Comparison of ENCODE assay signal across 1 cellular context in the genomic region with DNA sequence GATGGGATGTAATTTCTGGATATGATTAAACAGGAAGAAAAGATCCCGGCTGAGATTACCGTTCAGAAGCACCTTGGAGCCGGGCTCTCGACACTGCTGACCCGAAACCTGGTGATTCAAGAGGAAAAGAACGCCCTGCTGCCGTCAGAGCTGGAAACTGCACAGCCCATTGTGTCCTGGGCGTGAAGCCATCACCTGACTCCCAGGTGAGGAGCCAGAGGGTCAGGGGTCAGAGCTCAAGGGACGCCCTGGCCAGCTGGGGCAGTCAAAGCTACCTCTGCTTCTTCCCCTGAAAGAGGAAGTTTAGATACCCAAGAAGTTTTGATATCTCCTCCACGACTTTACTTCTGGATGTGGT.
TF ChIP-seq lines count a peak whose summit lies in the region.

No MANE protein-coding gene starts in this region.

TF ChIP-seq in H1, 55 proteins besides CTCF, POLR2A, EP300 and RAD21:
- TF ChIP-seq SP1 (IDR thresholded peaks at IDR 0.05; ENCODE audit: low read depth, low read length) (no peak), BACH1 (IDR thresholded peaks at IDR 0.05; ENCODE audit: low read length) (no peak), EZH2 (IDR thresholded peaks at IDR 0.05; ENCODE audit: low read depth, low read length, severe bottlenecking) (no peak), SRF (IDR thresholded peaks at IDR 0.05; ENCODE audit: low read depth, low read length) (no peak), CEBPB (IDR thresholded peaks at IDR 0.05; ENCODE audit: low read depth, low read length) (no peak), CTBP2 (IDR thresholded peaks at IDR 0.05; ENCODE audit: borderline replicate concordance, insufficient read depth, insufficient read length, low read length) (no peak), PHF8 (conservative IDR thresholded peaks at IDR 0.05; ENCODE audit: low read depth, low read length) (no peak), KDM4A (IDR thresholded peaks at IDR 0.05; ENCODE audit: low read depth, low read length, severe bottlenecking) (no peak), CREB1 (IDR thresholded peaks at IDR 0.05) (no peak), HDAC6 (IDR thresholded peaks at IDR 0.05; ENCODE audit: low read depth, low read length) (no peak)
- TF ChIP-seq, protein P1, sequence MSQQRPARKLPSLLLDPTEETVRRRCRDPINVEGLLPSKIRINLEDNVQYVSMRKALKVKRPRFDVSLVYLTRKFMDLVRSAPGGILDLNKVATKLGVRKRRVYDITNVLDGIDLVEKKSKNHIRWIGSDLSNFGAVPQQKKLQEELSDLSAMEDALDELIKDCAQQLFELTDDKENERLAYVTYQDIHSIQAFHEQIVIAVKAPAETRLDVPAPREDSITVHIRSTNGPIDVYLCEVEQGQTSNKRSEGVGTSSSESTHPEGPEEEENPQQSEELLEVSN (IDR thresholded peaks at IDR 0.05), result no peak
- TF ChIP-seq, protein P2, sequence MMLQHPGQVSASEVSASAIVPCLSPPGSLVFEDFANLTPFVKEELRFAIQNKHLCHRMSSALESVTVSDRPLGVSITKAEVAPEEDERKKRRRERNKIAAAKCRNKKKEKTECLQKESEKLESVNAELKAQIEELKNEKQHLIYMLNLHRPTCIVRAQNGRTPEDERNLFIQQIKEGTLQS (IDR thresholded peaks at IDR 0.05; ENCODE audit: insufficient read depth, low read depth, low read length), result no peak
TF ChIP-seq in H1: peak in this region for 0.
